In genomic region chrX:9758239-9758638, GRCh38 we compare ENCODE assay signal across 26 cellular contexts. TPM values are rescaled to one million over a fixed set of nuclear protein-coding genes. Genes with fewer than 3 reads are reported as not detected.
"Had no signal": no experiment of that assay in that cellular context is flagged by ENCODE, and none has a peak within 500 bp of the region (broad histone marks: within the 10 kb centered on the region; RNA-seq: fewer than 3 reads in every experiment).

No MANE protein-coding gene starts in this region.

- H3K36me3 ChIP-seq: neutrophil, pancreas, prostate gland, right lobe of liver, sigmoid colon, stomach, thoracic aorta, thyroid gland, tibial nerve, upper lobe of left lung, vagina had no signal

- DNase-seq: nephron progenitor cell; nucleus accumbens; retina; right cardiac atrium; right lobe of liver; sigmoid colon; small intestine; stimulated activated CD4-positive, alpha-beta T cell treated with anti-CD3 and anti-CD28 coated beads, Interleukin-15, amount 100 ng/mL, for 24 hours; stimulated activated CD4-positive, alpha-beta T cell treated with anti-CD3 and anti-CD28 coated beads, Interleukin-2, amount 100 ng/mL, for 24 hours; stimulated activated CD4-positive, alpha-beta T cell treated with anti-CD3 and anti-CD28 coated beads, Interleukin-2, amount 100 ng/mL, for 48 hours; stimulated activated CD4-positive, alpha-beta T cell treated with anti-CD3 and anti-CD28 coated beads, Interleukin-4, amount 100 ng/mL, for 24 hours; stimulated activated naive B cell treated with anti-CD40 and anti-IgM and Interleukin-4, amounts not matched to agents 10 μg/mL and 1 μg/mL and 100 μg/mL, for 72 hours; stimulated activated naive CD4-positive, alpha-beta T cell treated with Interleukin-2 at 50 U/mL for 16 hours; stomach; thyroid gland; trophoblast cell; upper lobe of left lung had no signal

- H3K9me3 ChIP-seq: neutrophil, pancreas, prostate gland, right lobe of liver, sigmoid colon, thoracic aorta, thyroid gland, upper lobe of left lung, vagina had no signal

- H3K4me3 ChIP-seq: pancreas, prostate gland, right lobe of liver, sigmoid colon, stomach, thoracic aorta, thyroid gland, tibial nerve, upper lobe of left lung, vagina had no signal

- H3K4me1 ChIP-seq: pancreas, prostate gland, right lobe of liver, sigmoid colon, stomach, thyroid gland, tibial nerve, upper lobe of left lung, vagina had no signal

- ATAC-seq: natural killer cell treated with Interleukin-12 subunit alpha and Interleukin-12 subunit beta and Interleukin-15 and Interleukin-18, amount 100 ng/mL, for 72 hours; right cardiac atrium; right lobe of liver; stimulated activated effector memory CD8-positive, alpha-beta T cell treated with anti-CD3 and anti-CD28 coated beads, Interleukin-12 subunit alpha, Interleukin-12 subunit beta, amount 100 ng/mL, for 72 hours; stimulated activated naive B cell treated with anti-CD40 and anti-IgM and Interleukin-4, amounts not matched to agents 10 μg/mL and 1 μg/mL and 100 μg/mL, for 72 hours had no signal

- H3K27me3 ChIP-seq: pancreas, right lobe of liver, sigmoid colon, stomach, thyroid gland, upper lobe of left lung, vagina had no signal

- H3K27ac ChIP-seq: neutrophil, pancreas, prostate gland, right lobe of liver, sigmoid colon, stomach, thoracic aorta, thyroid gland, tibial nerve, upper lobe of left lung, vagina had no signal

RNA-seq across cellular contexts. Expression of gene GPR143, which starts 7.4 kb away (rescaled TPM):
- total RNA-seq: natural killer cell treated with Interleukin-12 subunit alpha and Interleukin-12 subunit beta and Interleukin-15 and Interleukin-18, amount 100 ng/mL, for 72 hours; sigmoid colon; subcutaneous adipose tissue; vagina had no signal
